ENCODE assay signal across 26 cellular contexts in genomic region chr3:138063416-138063815, GRCh38. TPM values are rescaled to one million over a fixed set of nuclear protein-coding genes. Genes with fewer than 3 reads are reported as not detected.
"Had no signal": no experiment of that assay in that cellular context is flagged by ENCODE, and none has a peak within 500 bp of the region (broad histone marks: within the 10 kb centered on the region; RNA-seq: fewer than 3 reads in every experiment).

No MANE protein-coding gene starts in this region.

- H3K4me3 Mint-ChIP-seq: activated B cell treated with CpG ODN at 0.5 μM for 24 hours; activated CD4-positive, alpha-beta memory T cell treated with anti-CD3 and anti-CD28 coated beads for 36 hours; activated CD8-positive, alpha-beta memory T cell treated with anti-CD3 and anti-CD28 coated beads, Interleukin-2, amount 10 ng/mL, durations not matched to agents 7 days and 5 days; activated naive CD4-positive, alpha-beta T cell treated with anti-CD3 and anti-CD28 coated beads, Interleukin-2, amount 10 ng/mL, durations not matched to agents 7 days and 5 days; mesothelial cell of epicardium; naive thymus-derived CD8-positive, alpha-beta T cell; neural progenitor cell; stimulated activated naive CD8-positive, alpha-beta T cell treated with anti-CD3 and anti-CD28 coated beads, Interleukin-15, Interleukin-2, amounts not matched to agents 100 ng/mL and 50 ng/mL, for 24 hours had no signal

- H2AFZ ChIP-seq: neural progenitor cell had no signal

- H3K36me3 ChIP-seq: neural progenitor cell, ovary, prostate gland had no signal

- H3K9ac ChIP-seq: neural progenitor cell had no signal

- H3K4me2 ChIP-seq: neural progenitor cell had no signal

- H3K9me3 Mint-ChIP-seq: activated B cell treated with CpG ODN at 0.5 μM for 24 hours; activated CD4-positive, alpha-beta memory T cell treated with anti-CD3 and anti-CD28 coated beads for 36 hours; activated naive CD4-positive, alpha-beta T cell treated with anti-CD3 and anti-CD28 coated beads, Interleukin-2, amount 10 ng/mL, durations not matched to agents 7 days and 5 days; mesothelial cell of epicardium; naive thymus-derived CD8-positive, alpha-beta T cell; neural progenitor cell; stimulated activated naive CD8-positive, alpha-beta T cell treated with anti-CD3 and anti-CD28 coated beads, Interleukin-15, Interleukin-2, amounts not matched to agents 100 ng/mL and 50 ng/mL, for 24 hours had no signal

- H3K27ac ChIP-seq: body of pancreas, cardiac muscle cell, heart right ventricle, lower lobe of right lung, neural progenitor cell, ovary, prostate gland, thyroid gland had no signal

- H3K4me1 Mint-ChIP-seq: mesothelial cell of epicardium; naive thymus-derived CD8-positive, alpha-beta T cell; neural progenitor cell had no signal

- H3K4me1 ChIP-seq: body of pancreas, lower lobe of right lung, neural progenitor cell, prostate gland, thyroid gland had no signal

- H3K36me3 Mint-ChIP-seq: activated CD4-positive, alpha-beta memory T cell treated with anti-CD3 and anti-CD28 coated beads for 36 hours; activated CD8-positive, alpha-beta memory T cell treated with anti-CD3 and anti-CD28 coated beads, Interleukin-2, amount 10 ng/mL, durations not matched to agents 7 days and 5 days; activated naive CD4-positive, alpha-beta T cell treated with anti-CD3 and anti-CD28 coated beads, Interleukin-2, amount 10 ng/mL, durations not matched to agents 7 days and 5 days; naive thymus-derived CD8-positive, alpha-beta T cell had no signal

- DNase-seq: activated B cell treated with CpG ODN at 0.5 μM for 24 hours; activated CD4-positive, alpha-beta memory T cell treated with anti-CD3 and anti-CD28 coated beads for 36 hours; activated CD4-positive, alpha-beta T cell treated with anti-CD3 and anti-CD28 coated beads for 4 hours; activated CD8-positive, alpha-beta memory T cell treated with anti-CD3 and anti-CD28 coated beads, Interleukin-2, amount 10 ng/mL, durations not matched to agents 7 days and 5 days; activated effector memory CD4-positive, alpha-beta T cell treated with anti-CD3 and anti-CD28 coated beads, Interleukin-2, amount 50 U/mL, for 16 hours; activated naive CD4-positive, alpha-beta T cell treated with anti-CD3 and anti-CD28 coated beads, Interleukin-2, amount 10 ng/mL, durations not matched to agents 7 days and 5 days; activated T-cell treated with anti-CD3 and anti-CD28 coated beads for 4 hours; body of pancreas; cortex of kidney; heart right ventricle; lower lobe of right lung; naive thymus-derived CD8-positive, alpha-beta T cell; ovary; stimulated activated CD4-positive, alpha-beta T cell treated with anti-CD3 and anti-CD28 coated beads, Interleukin-4, amount 100 ng/mL, for 4 hours; T-helper 1 cell; thyroid gland had no signal

- ATAC-seq: activated CD8-positive, alpha-beta memory T cell treated with anti-CD3 and anti-CD28 coated beads, Interleukin-2, amount 10 ng/mL, durations not matched to agents 7 days and 5 days; body of pancreas; left lobe of liver; lower lobe of right lung; naive thymus-derived CD8-positive, alpha-beta T cell had no signal

- H3K4me3 ChIP-seq: body of pancreas, cardiac muscle cell, heart right ventricle, lower lobe of right lung, neural progenitor cell, ovary, prostate gland, thyroid gland had no signal

- H3K27ac Mint-ChIP-seq: activated B cell treated with CpG ODN at 0.5 μM for 24 hours; activated CD4-positive, alpha-beta memory T cell treated with anti-CD3 and anti-CD28 coated beads for 36 hours; activated CD8-positive, alpha-beta memory T cell treated with anti-CD3 and anti-CD28 coated beads, Interleukin-2, amount 10 ng/mL, durations not matched to agents 7 days and 5 days; mesothelial cell of epicardium; neural progenitor cell; stimulated activated naive CD8-positive, alpha-beta T cell treated with anti-CD3 and anti-CD28 coated beads, Interleukin-15, Interleukin-2, amounts not matched to agents 100 ng/mL and 50 ng/mL, for 24 hours had no signal

- H3K27me3 ChIP-seq: body of pancreas, cardiac muscle cell, heart right ventricle, neural progenitor cell, ovary, thyroid gland had no signal

- H3K9me3 ChIP-seq: body of pancreas, heart right ventricle, lower lobe of right lung, ovary, prostate gland, thyroid gland had no signal

RNA-seq across cellular contexts. Expression of gene DZIP1L, which starts 52.0 kb away (rescaled TPM):
- total RNA-seq: activated B cell treated with CpG ODN at 0.5 μM for 24 hours; activated CD4-positive, alpha-beta memory T cell treated with anti-CD3 and anti-CD28 coated beads for 36 hours; naive thymus-derived CD8-positive, alpha-beta T cell had no signal
- polyA plus RNA-seq: naive thymus-derived CD8-positive, alpha-beta T cell had no signal

RNA-seq across cellular contexts. Expression of gene CLDN18, which starts 53.5 kb away (rescaled TPM):
- total RNA-seq: activated B cell treated with CpG ODN at 0.5 μM for 24 hours; activated CD4-positive, alpha-beta memory T cell treated with anti-CD3 and anti-CD28 coated beads for 36 hours; activated CD8-positive, alpha-beta memory T cell treated with anti-CD3 and anti-CD28 coated beads, Interleukin-2, amount 10 ng/mL, durations not matched to agents 7 days and 5 days; cardiac muscle cell; epithelial cell of proximal tubule; fibroblast of villous mesenchyme; heart right ventricle; kidney epithelial cell; mesothelial cell of epicardium; naive thymus-derived CD8-positive, alpha-beta T cell; thyroid gland; ureter had no signal
- polyA plus RNA-seq: naive thymus-derived CD8-positive, alpha-beta T cell had no signal
